Comparison of ENCODE assay signal across 9 cellular contexts in genomic region chr16:19882641-19883040, GRCh38. TPM values are rescaled to one million over a fixed set of nuclear protein-coding genes. Genes with fewer than 3 reads are reported as not detected.
DNase-seq lines count a peak whose midpoint lies in the region; TF ChIP-seq lines count a peak whose summit lies in the region.
"Had no signal": no experiment of that assay in that cellular context is flagged by ENCODE, and none has a peak within 500 bp of the region (broad histone marks: within the 10 kb centered on the region; RNA-seq: fewer than 3 reads in every experiment).

No MANE protein-coding gene starts in this region.

- no peaks in the 10 kb centered on the region for H3K27me3 ChIP-seq in testis

- H3K4me3 Mint-ChIP-seq in T-helper 1 cell treated with Interleukin-12 subunit alpha and Interleukin-12 subunit beta and Interleukin-4 antibody, amounts not matched to agents 30 μg/mL and 1 μg/mL, for 36 hours = peak overlapping the region; percentile 4

- TF ChIP-seq CTCF in testis (IDR thresholded peaks at IDR 0.05) = no peak

- no peaks in the 10 kb centered on the region for H3K9me3 ChIP-seq in testis

- H3K9me3 Mint-ChIP-seq in T-helper 1 cell treated with Interleukin-12 subunit alpha and Interleukin-12 subunit beta and Interleukin-4 antibody, amounts not matched to agents 30 μg/mL and 1 μg/mL, for 36 hours = no peaks in the 10 kb centered on the region

- peaks cover 37% of the 10 kb centered on the region for H3K4me1 ChIP-seq in testis

- DNase-seq in T-helper 1 cell (no peak), cerebellum (ENCODE audit: low spot score) (peak; percentile 24), midbrain (lab: John Stamatoyannopoulos, UW) (peak; percentile 53), testis (no peak), HK-2 (ENCODE audit: unreplicated experiment) (no peak), Kasumi-1 (lab: John Stamatoyannopoulos, UW) (no peak), NCI-H2171 (lab: John Stamatoyannopoulos, UW) (no peak)
- DNase-seq: activated CD8-positive, alpha-beta memory T cell treated with anti-CD3 and anti-CD28 coated beads, Interleukin-2, amount 50 U/mL, for 4 hours had no signal

- peak overlapping the region; percentile 80 to 93 for H3K4me3 ChIP-seq in testis

- H3K27ac Mint-ChIP-seq in T-helper 1 cell treated with Interleukin-12 subunit alpha and Interleukin-12 subunit beta and Interleukin-4 antibody, amounts not matched to agents 30 μg/mL and 1 μg/mL, for 36 hours = peak overlapping the region; percentile 7

- 33 to 40% methylated on average over 3 of the region's 3 CpGs for WGBS in testis, 2 donors

- H3K36me3 Mint-ChIP-seq in T-helper 1 cell treated with Interleukin-12 subunit alpha and Interleukin-12 subunit beta and Interleukin-4 antibody, amounts not matched to agents 30 μg/mL and 1 μg/mL, for 36 hours (ENCODE audit: low read depth) = no peaks in the 10 kb centered on the region

- peaks cover 19% of the 10 kb centered on the region for H3K4me1 Mint-ChIP-seq in T-helper 1 cell treated with Interleukin-12 subunit alpha and Interleukin-12 subunit beta and Interleukin-4 antibody, amounts not matched to agents 30 μg/mL and 1 μg/mL, for 36 hours (ENCODE audit: low read depth)

- no peaks in the 10 kb centered on the region for H3K36me3 ChIP-seq in testis (ENCODE audit: low read depth, missing control alignments)

- peak overlapping the region; percentile 68 to 82 for H3K27ac ChIP-seq in testis

- no peak for TF ChIP-seq POLR2A in testis (IDR thresholded peaks at IDR 0.05)

- peaks cover 51% of the 10 kb centered on the region for H3K27me3 Mint-ChIP-seq in T-helper 1 cell treated with Interleukin-12 subunit alpha and Interleukin-12 subunit beta and Interleukin-4 antibody, amounts not matched to agents 30 μg/mL and 1 μg/mL, for 36 hours (ENCODE audit: low read depth)

- intact Hi-C loops in testis (cut with DNase I; ENCODE audit: low total_unique reads) = no loop called here

RNA-seq across cellular contexts. Expression of gene GPRC5B, which starts 2.0 kb away (rescaled TPM):
- 37.1 TPM for total RNA-seq in cerebellum
- total RNA-seq in testis = 100 to 1,000 TPM; 195 to 303 TPM
- 144 TPM for polyA plus RNA-seq in testis (ENCODE audit: insufficient read depth, low read depth, low replicate concordance)

Comparison
In these comparisons a context has a peak if more than half of its experiments do, and no peak if none do; other contexts are left out.
1. DNase-seq: peak in cerebellum (single experiment) and midbrain (single experiment); none in T-helper 1 cell (0 of 5), testis (single experiment), HK-2 (single experiment), Kasumi-1 (0 of 2) and NCI-H2171 (single experiment).